Comparison of ENCODE assay signal across 18 cellular contexts in genomic region chr1:221911714-221912113, GRCh38.
DNase-seq lines count a peak whose midpoint lies in the region; ATAC-seq and TF ChIP-seq lines count a peak whose summit lies in the region.
"Had no signal": no experiment of that assay in that cellular context is flagged by ENCODE, and none has a peak within 500 bp of the region (broad histone marks: within the 10 kb centered on the region; RNA-seq: fewer than 3 reads in every experiment).

No MANE protein-coding gene starts in this region.

- WGBS in IMR-90 (ENCODE audit: extremely low coverage in 2 of 2, insufficient read length in 1 of 2), 2 experiments: no CpG with 5 or more reads among the region's 1 CpG

- no peaks in the 10 kb centered on the region for H3K9me3 ChIP-seq in IMR-90 (ENCODE audit: control insufficient read depth, insufficient read depth, low read length)
- H3K9me3 ChIP-seq: spleen had no signal

- H4K91ac ChIP-seq in IMR-90 (ENCODE audit: insufficient read depth, low read depth, low read length): no peak overlapping the region

- in situ Hi-C loops in IMR-90 (cut with MboI; ENCODE audit: low sequenced_read_pairs): no loop called here

- ATAC-seq in GM18498 (IDR thresholded peaks at IDR 0.05; ENCODE audit: unreplicated experiment): peak; percentile 80
- ATAC-seq in GM19372 (IDR thresholded peaks at IDR 0.05; ENCODE audit: low read depth, unreplicated experiment): peak; percentile 63
- ATAC-seq in HG02798 (IDR thresholded peaks at IDR 0.05; ENCODE audit: poor library complexity, unreplicated experiment): peak; percentile 57
- ATAC-seq in IMR-90 (ENCODE audit: low read depth): no peak
- ATAC-seq: left colon, SK-N-SH treated with all-trans-retinoic acid at 6 μM for 48 hours had no signal

- DNase-seq in IMR-90: no peak
- DNase-seq in NOMO-1 treated with dmso at 0.1 percent for 144 hours (lab: John Stamatoyannopoulos, UW; ENCODE audit: unreplicated experiment): no peak
- DNase-seq in posterior cingulate gyrus: no peak
- no peak for DNase-seq in NCI-H2029 (lab: John Stamatoyannopoulos, UW)
- no peak for DNase-seq in HCEC 1CT
- DNase-seq: activated gamma-delta T cell, COR-L47, dermis blood vessel endothelial cell, hippocampal formation, left colon, NCI-H1417, NCI-H345, OCI-M1, spleen had no signal

- no peak overlapping the region for H3K14ac ChIP-seq in IMR-90 (replicated peaks; ENCODE audit: low read depth, low read length)

- no peaks in the 10 kb centered on the region for H3K9me1 ChIP-seq in IMR-90 (ENCODE audit: insufficient read depth, low read length)

- TF ChIP-seq CTCF in IMR-90 (conservative IDR thresholded peaks at IDR 0.05; ENCODE audit: low read depth, low read length): no peak

- intact Hi-C loops in IMR-90 (cut with micrococcal nuclease): no loop called here
- intact Hi-C loops in posterior cingulate gyrus (cut with DNase I): no loop called here

- H3K4me1 ChIP-seq in IMR-90 (ENCODE audit: control insufficient read depth, insufficient read depth, low read length): no peaks in the 10 kb centered on the region
- H3K4me1 ChIP-seq: spleen had no signal

- H2BK120ac ChIP-seq in IMR-90 (ENCODE audit: low read depth, low read length): no peak overlapping the region

- no peaks in the 10 kb centered on the region for H3K27me3 ChIP-seq in IMR-90 (ENCODE audit: control insufficient read depth, insufficient read depth, low read length)
- H3K27me3 ChIP-seq: spleen had no signal

- H3K4me3 ChIP-seq in IMR-90 (ENCODE audit: insufficient read depth, low read depth, low read length): no peak overlapping the region
- H3K4me3 ChIP-seq: spleen had no signal

- POLR2A ChIA-PET in IMR-90 (lab: Charles Lee; ENCODE audit: unreplicated experiment): no interaction called here

- H3K18ac ChIP-seq in IMR-90 (ENCODE audit: low read depth, low read length): no peak overlapping the region

- no peak overlapping the region for H4K8ac ChIP-seq in IMR-90 (ENCODE audit: low read depth in 2 of 2, low read length in 2 of 2)

- no peak for TF ChIP-seq RAD21 in IMR-90 (IDR thresholded peaks at IDR 0.05; ENCODE audit: low read length)

- H3K9ac ChIP-seq in IMR-90 (ENCODE audit: low read depth, low read length): no peak overlapping the region

- no peak overlapping the region for H2AK5ac ChIP-seq in IMR-90 (ENCODE audit: low read depth, low read length)

- no peak overlapping the region for H3K23ac ChIP-seq in IMR-90 (ENCODE audit: low read depth, low read length)

- H3K79me1 ChIP-seq in IMR-90 (ENCODE audit: low read depth in 1 of 2, low read length in 2 of 2): no peaks in the 10 kb centered on the region

- H3K27ac ChIP-seq in IMR-90 (ENCODE audit: insufficient read depth, low read length): no peak overlapping the region
- H3K27ac ChIP-seq: spleen had no signal

- no peak overlapping the region for H4K5ac ChIP-seq in IMR-90 (ENCODE audit: low read depth, low read length)

- H2BK20ac ChIP-seq in IMR-90 (ENCODE audit: low read depth, low read length): no peak overlapping the region

- H4K20me1 ChIP-seq in IMR-90 (ENCODE audit: insufficient read depth, low read length): no peaks in the 10 kb centered on the region

- no peak for TF ChIP-seq POLR2A in IMR-90 (IDR thresholded peaks at IDR 0.05; ENCODE audit: low read depth, low read length)

- H3K36me3 ChIP-seq in IMR-90 (ENCODE audit: control insufficient read depth, insufficient read depth, low read length): no peaks in the 10 kb centered on the region
- H3K36me3 ChIP-seq: spleen had no signal

- BruUV-seq in IMR-90 (replicated peaks; lab: Mats Ljungman, UMichigan): no TSS peak

- no peak overlapping the region for H2AFZ ChIP-seq in IMR-90 (replicated peaks; ENCODE audit: low read length, poor library complexity)

- no peak overlapping the region for H2AK9ac ChIP-seq in IMR-90 (replicated peaks; ENCODE audit: low read depth, low read length, poor library complexity)

- H3K4me2 ChIP-seq in IMR-90 (ENCODE audit: low read depth, low read length): no peak overlapping the region

- CTCF ChIA-PET in IMR-90 (lab: Yijun Ruan, JAX): no interaction called here

- no peak overlapping the region for H3K4ac ChIP-seq in IMR-90 (ENCODE audit: low read depth, low read length)

- no peak overlapping the region for H2BK15ac ChIP-seq in IMR-90 (ENCODE audit: low read depth, low read length)

- no peak overlapping the region for H3K56ac ChIP-seq in IMR-90 (ENCODE audit: extremely low read depth, insufficient read depth, low read length)

- no peak overlapping the region for H2BK5ac ChIP-seq in IMR-90 (ENCODE audit: low read depth, low read length, poor library complexity, severe bottlenecking)

- dilution Hi-C loops in IMR-90 (cut with HindIII; ENCODE audit: low sequenced_read_pairs, unreplicated experiment): no loop called here

TF ChIP-seq in IMR-90, 13 proteins besides CTCF, POLR2A, EP300 and RAD21:
- TF ChIP-seq RFX5 (IDR thresholded peaks at IDR 0.05; ENCODE audit: low read depth, low read length) (no peak), BHLHE40 (IDR thresholded peaks at IDR 0.05; ENCODE audit: low read depth, low read length) (no peak), CEBPB (IDR thresholded peaks at IDR 0.05; ENCODE audit: low read depth, low read length) (peak; percentile 76), ELK1 (IDR thresholded peaks at IDR 0.05; ENCODE audit: borderline replicate concordance, low read depth, low read length) (no peak), MXI1 (IDR thresholded peaks at IDR 0.05; ENCODE audit: borderline replicate concordance, low read depth, low read length) (no peak), FOS (IDR thresholded peaks at IDR 0.05; ENCODE audit: low read depth, low read length) (no peak)
